23 cellular contexts compared by ENCODE assay signal in genomic region chr12:83850531-83850930, GRCh38.
"Had no signal": no experiment of that assay in that cellular context is flagged by ENCODE, and none has a peak within 500 bp of the region (broad histone marks: within the 10 kb centered on the region; RNA-seq: fewer than 3 reads in every experiment).

No MANE protein-coding gene starts in this region.

- FAIRE-seq: kidney had no signal

- H3K36me3 ChIP-seq: neutrophil, right lobe of liver, suprapubic skin, thyroid gland, uterus had no signal

- H3K4me1 ChIP-seq: psoas muscle, right lobe of liver, suprapubic skin, thyroid gland, uterus had no signal

- H3K4me3 ChIP-seq: coronary artery, dorsolateral prefrontal cortex, hepatocyte, lung, psoas muscle, right lobe of liver, suprapubic skin, thyroid gland, uterus had no signal

- DNase-seq: dorsolateral prefrontal cortex; effector CD8-positive, alpha-beta T cell; head of caudate nucleus; kidney; left cardiac atrium; left ventricle myocardium superior; mesendoderm; naive B cell; psoas muscle; retina; right lobe of liver; stimulated activated CD4-positive, alpha-beta T cell treated with anti-CD3 and anti-CD28 coated beads, Interleukin-4, amount 100 ng/mL, for 1 hour; stimulated activated CD8-positive, alpha-beta memory T cell treated with anti-CD3 and anti-CD28 coated beads, Interleukin-4, amount 100 ng/mL, for 48 hours; stimulated activated naive CD8-positive, alpha-beta T cell treated with anti-CD3 and anti-CD28 coated beads, Interleukin-15, Interleukin-2, amounts not matched to agents 100 U/mL and 50 U/mL, for 24 hours; thyroid gland; uterus had no signal

- ATAC-seq: esophagus mucosa; left cardiac atrium; left ventricle myocardium superior; psoas muscle; right lobe of liver; stimulated activated effector memory CD8-positive, alpha-beta T cell treated with anti-CD3 and anti-CD28 coated beads, Interleukin-12 subunit alpha, Interleukin-12 subunit beta, amount 100 ng/mL, for 72 hours; stimulated activated naive CD8-positive, alpha-beta T cell treated with anti-CD3 and anti-CD28 coated beads, Interleukin-15, Interleukin-2, amounts not matched to agents 100 U/mL and 50 U/mL, for 24 hours had no signal

- H3K79me2 ChIP-seq: hepatocyte had no signal

- H3K4me2 ChIP-seq: hepatocyte had no signal

- H3K27ac ChIP-seq: coronary artery, dorsolateral prefrontal cortex, hepatocyte, neutrophil, psoas muscle, right lobe of liver, suprapubic skin, thyroid gland, uterus had no signal

- H2AFZ ChIP-seq: hepatocyte had no signal

- H3K27me3 ChIP-seq: hepatocyte, neutrophil, right lobe of liver, suprapubic skin, thyroid gland, uterus had no signal

- H3K9me3 ChIP-seq: neutrophil, psoas muscle, right lobe of liver, suprapubic skin, thyroid gland, uterus had no signal
